Comparison of ENCODE assay signal across 14 cellular contexts in the genomic region with DNA sequence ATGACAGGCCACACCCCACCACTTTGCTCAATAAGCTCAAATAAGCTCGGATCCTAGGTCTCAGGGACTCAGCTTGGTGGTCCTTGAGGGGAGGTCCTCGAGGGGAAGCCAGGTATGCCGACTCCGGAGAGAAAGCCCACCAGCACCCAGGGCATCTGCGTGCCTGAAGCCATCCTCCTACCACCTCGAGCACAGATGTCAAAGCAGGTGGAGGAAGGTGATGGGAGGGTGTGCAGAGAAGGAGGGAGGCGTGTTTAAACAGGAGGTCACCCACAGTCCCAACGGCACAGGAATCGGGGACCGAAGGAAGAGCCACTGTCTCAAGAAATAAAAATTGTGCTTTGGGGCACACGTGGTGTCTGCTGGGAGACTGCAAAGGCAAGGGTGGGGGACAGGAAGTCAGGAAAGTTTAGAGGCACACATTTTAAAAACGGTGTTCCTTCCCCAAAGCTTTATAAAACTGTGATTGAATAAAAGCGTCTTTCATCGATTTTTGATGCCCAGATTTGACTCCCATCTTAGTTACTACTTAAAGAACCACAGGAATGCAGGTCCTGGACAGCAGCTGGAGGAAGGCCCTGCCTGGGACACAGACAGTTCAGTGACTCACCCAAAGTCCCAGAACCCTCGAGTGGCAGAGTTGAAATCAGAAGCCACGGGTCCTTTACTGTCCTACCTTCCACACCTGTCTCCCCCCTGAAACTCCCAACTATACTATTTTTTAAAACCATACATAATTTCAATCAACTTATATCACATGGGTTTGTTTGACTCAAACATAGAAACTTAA.
DNase-seq lines count a peak whose midpoint lies in the region; ATAC-seq, FAIRE-seq and TF ChIP-seq lines count a peak whose summit lies in the region.
"Had no signal": no experiment of that assay in that cellular context is flagged by ENCODE, and none has a peak within 500 bp of the region (broad histone marks: within the 10 kb centered on the region; RNA-seq: fewer than 3 reads in every experiment).

No MANE protein-coding gene starts in this region.

- TF ChIP-seq CTCF in right atrium auricular region (IDR thresholded peaks at IDR 0.05) (no peak), fibroblast of villous mesenchyme (IDR thresholded peaks at IDR 0.05; ENCODE audit: insufficient read depth, low read depth, low read length) (no peak), omental fat pad (IDR thresholded peaks at IDR 0.05) (no peak), sigmoid colon (IDR thresholded peaks at IDR 0.05) (no peak)

- intact Hi-C loops in Right ventricle myocardium inferior (cut with DNase I) (loop anchor here (2.0 kb wide), 1 partner anchor 215 kb away; no protein-coding TSS in a partner anchor), sigmoid colon (cut with DNase I) (loop anchor here (2.0 kb wide), 1 partner anchor 123 kb away; no protein-coding TSS in a partner anchor)
- intact Hi-C loops in activated T-helper 1 cell treated with anti-CD3 and anti-CD28 coated beads, Interleukin-12 subunit alpha, Interleukin-12 subunit beta, Interleukin-2, Interleukin-4 antibody, amounts not matched to agents 30 ng/mL and 10 ng/mL and 1 ng/mL, durations not matched to agents 14 hours and 24 hours and 36 hours (cut with micrococcal nuclease) = loop anchor here (2.0 kb wide), 1 partner anchor 215 kb away; no protein-coding TSS in a partner anchor

- 74 to 81% methylated on average over 16 of the region's 16 CpGs for WGBS in sigmoid colon, 2 donors

- no peak for TF ChIP-seq EP300 in sigmoid colon (IDR thresholded peaks at IDR 0.05)

- peaks cover 2 to 10% of the 10 kb centered on the region in 2 donors for H3K4me1 Mint-ChIP-seq in stimulated activated naive B cell treated with anti-CD40 and anti-IgM and Interleukin-4, amounts not matched to agents 10 μg/mL and 1 μg/mL and 100 μg/mL, for 72 hours
- H3K4me1 Mint-ChIP-seq in activated T-helper 1 cell treated with anti-CD3 and anti-CD28 coated beads, Interleukin-12 subunit alpha, Interleukin-12 subunit beta, Interleukin-2, Interleukin-4 antibody, amounts not matched to agents 30 ng/mL and 10 ng/mL and 1 ng/mL, durations not matched to agents 14 hours and 24 hours and 36 hours (ENCODE audit: low read depth) = peaks cover 7% of the 10 kb centered on the region

- H3K27me3 Mint-ChIP-seq in stimulated activated naive B cell treated with anti-CD40 and anti-IgM and Interleukin-4, amounts not matched to agents 10 μg/mL and 1 μg/mL and 100 μg/mL, for 72 hours = peaks cover 12 to 15% of the 10 kb centered on the region in 2 donors
- H3K27me3 Mint-ChIP-seq in activated T-helper 1 cell treated with anti-CD3 and anti-CD28 coated beads, Interleukin-12 subunit alpha, Interleukin-12 subunit beta, Interleukin-2, Interleukin-4 antibody, amounts not matched to agents 30 ng/mL and 10 ng/mL and 1 ng/mL, durations not matched to agents 14 hours and 24 hours and 36 hours (ENCODE audit: insufficient read depth) = peaks cover 6% of the 10 kb centered on the region

- DNase-seq in right atrium auricular region (ENCODE audit: low spot score) (peak; percentile 57), Right ventricle myocardium inferior (ENCODE audit: missing footprints) (no peak), RCC 7860 (ENCODE audit: low spot score) (peak; percentile 31), fibroblast of villous mesenchyme (ENCODE audit: low read depth) (peak; percentile 37), omental fat pad (ENCODE audit: low spot score) (no peak), sigmoid colon (no peak)
- no peak for DNase-seq in stimulated activated naive B cell treated with anti-CD40 and anti-IgM and Interleukin-4, amounts not matched to agents 10 μg/mL and 1 μg/mL and 100 μg/mL, for 72 hours
- no peak for DNase-seq in activated T-helper 1 cell treated with anti-CD3 and anti-CD28 coated beads, Interleukin-12 subunit alpha, Interleukin-12 subunit beta, Interleukin-2, Interleukin-4 antibody, amounts not matched to agents 30 ng/mL and 10 ng/mL and 1 ng/mL, durations not matched to agents 14 hours and 24 hours and 36 hours (ENCODE audit: low spot score)
- DNase-seq: GF-D8 had no signal

- H3K9me3 ChIP-seq in right atrium auricular region (peaks cover 0 to 4% of the 10 kb centered on the region in 2 donors), sigmoid colon (no peaks in the 10 kb centered on the region)
- H3K9me3 ChIP-seq: colonic mucosa had no signal

- H3K36me3 ChIP-seq in right atrium auricular region = no peaks in the 10 kb centered on the region
- H3K36me3 ChIP-seq in sigmoid colon = no peaks in the 10 kb centered on the region
- H3K36me3 ChIP-seq: colonic mucosa, heart right ventricle had no signal

- no peaks in the 10 kb centered on the region for H3K27me3 ChIP-seq in right atrium auricular region
- H3K27me3 ChIP-seq in sigmoid colon = no peaks in the 10 kb centered on the region
- H3K27me3 ChIP-seq: colonic mucosa had no signal

- no peak overlapping the region for H3K4me3 Mint-ChIP-seq in stimulated activated naive B cell treated with anti-CD40 and anti-IgM and Interleukin-4, amounts not matched to agents 10 μg/mL and 1 μg/mL and 100 μg/mL, for 72 hours
- no peak overlapping the region for H3K4me3 Mint-ChIP-seq in activated T-helper 1 cell treated with anti-CD3 and anti-CD28 coated beads, Interleukin-12 subunit alpha, Interleukin-12 subunit beta, Interleukin-2, Interleukin-4 antibody, amounts not matched to agents 30 ng/mL and 10 ng/mL and 1 ng/mL, durations not matched to agents 14 hours and 24 hours and 36 hours
- H3K4me3 Mint-ChIP-seq: stimulated activated naive CD8-positive, alpha-beta T cell treated with anti-CD3 and anti-CD28 coated beads, Interleukin-15, Interleukin-2, amounts not matched to agents 100 ng/mL and 50 ng/mL, for 24 hours had no signal

- H3K4me1 ChIP-seq in right atrium auricular region (no peaks in the 10 kb centered on the region), sigmoid colon (peaks cover 0 to 23% (median 8%) of the 10 kb centered on the region in 4 donors)
- H3K4me1 ChIP-seq: colonic mucosa, heart right ventricle had no signal

- TF ChIP-seq POLR2A in sigmoid colon (IDR thresholded peaks at IDR 0.05) = no peak

- ATAC-seq in Right ventricle myocardium inferior (no peak), omental fat pad (ENCODE audit: low FRiP score) (no peak)
- ATAC-seq in stimulated activated naive B cell treated with anti-CD40 and anti-IgM and Interleukin-4, amounts not matched to agents 10 μg/mL and 1 μg/mL and 100 μg/mL, for 72 hours (replicated peaks) = no peak

- H3K27ac Mint-ChIP-seq in stimulated activated naive B cell treated with anti-CD40 and anti-IgM and Interleukin-4, amounts not matched to agents 10 μg/mL and 1 μg/mL and 100 μg/mL, for 72 hours = peak overlapping the region; percentile 39
- H3K27ac Mint-ChIP-seq in activated T-helper 1 cell treated with anti-CD3 and anti-CD28 coated beads, Interleukin-12 subunit alpha, Interleukin-12 subunit beta, Interleukin-2, Interleukin-4 antibody, amounts not matched to agents 30 ng/mL and 10 ng/mL and 1 ng/mL, durations not matched to agents 14 hours and 24 hours and 36 hours = no peak overlapping the region
- H3K27ac Mint-ChIP-seq: stimulated activated naive CD8-positive, alpha-beta T cell treated with anti-CD3 and anti-CD28 coated beads, Interleukin-15, Interleukin-2, amounts not matched to agents 100 ng/mL and 50 ng/mL, for 24 hours had no signal

- H3K27ac ChIP-seq in right atrium auricular region (no peak overlapping the region), sigmoid colon (peak overlapping the region in 1 of 4 donors; percentile 51)
- H3K27ac ChIP-seq: colonic mucosa, heart right ventricle, HL-60 had no signal

- peak; percentile 30 for FAIRE-seq in RCC 7860 (lab: Jason Lieb, UNC)

- no peak overlapping the region for H3K4me3 ChIP-seq in right atrium auricular region
- no peak overlapping the region for H3K4me3 ChIP-seq in fibroblast of villous mesenchyme (ENCODE audit: low read depth, low read length)
- no peak overlapping the region for H3K4me3 ChIP-seq in sigmoid colon
- H3K4me3 ChIP-seq: colonic mucosa, heart right ventricle had no signal

- peaks cover 8 to 9% of the 10 kb centered on the region in 2 donors for H3K9me3 Mint-ChIP-seq in stimulated activated naive B cell treated with anti-CD40 and anti-IgM and Interleukin-4, amounts not matched to agents 10 μg/mL and 1 μg/mL and 100 μg/mL, for 72 hours
- no peaks in the 10 kb centered on the region for H3K9me3 Mint-ChIP-seq in activated T-helper 1 cell treated with anti-CD3 and anti-CD28 coated beads, Interleukin-12 subunit alpha, Interleukin-12 subunit beta, Interleukin-2, Interleukin-4 antibody, amounts not matched to agents 30 ng/mL and 10 ng/mL and 1 ng/mL, durations not matched to agents 14 hours and 24 hours and 36 hours
- H3K9me3 Mint-ChIP-seq: stimulated activated naive CD8-positive, alpha-beta T cell treated with anti-CD3 and anti-CD28 coated beads, Interleukin-15, Interleukin-2, amounts not matched to agents 100 ng/mL and 50 ng/mL, for 24 hours had no signal

- H3K36me3 Mint-ChIP-seq in stimulated activated naive B cell treated with anti-CD40 and anti-IgM and Interleukin-4, amounts not matched to agents 10 μg/mL and 1 μg/mL and 100 μg/mL, for 72 hours = peaks cover 0 to 3% of the 10 kb centered on the region in 2 donors
- H3K36me3 Mint-ChIP-seq in activated T-helper 1 cell treated with anti-CD3 and anti-CD28 coated beads, Interleukin-12 subunit alpha, Interleukin-12 subunit beta, Interleukin-2, Interleukin-4 antibody, amounts not matched to agents 30 ng/mL and 10 ng/mL and 1 ng/mL, durations not matched to agents 14 hours and 24 hours and 36 hours (ENCODE audit: low read depth) = no peaks in the 10 kb centered on the region
- H3K36me3 Mint-ChIP-seq: CD8-positive, alpha-beta T cell had no signal

Comparison
In these comparisons a context has a peak if more than half of its experiments do, and no peak if none do; other contexts are left out.
1. DNase-seq: peak in right atrium auricular region (single experiment), RCC 7860 (single experiment) and fibroblast of villous mesenchyme (single experiment); none in Right ventricle myocardium inferior (single experiment), stimulated activated naive B cell treated with anti-CD40 and anti-IgM and Interleukin-4, amounts not matched to agents 10 μg/mL and 1 μg/mL and 100 μg/mL, for 72 hours (single experiment), omental fat pad (single experiment), activated T-helper 1 cell treated with anti-CD3 and anti-CD28 coated beads, Interleukin-12 subunit alpha, Interleukin-12 subunit beta, Interleukin-2, Interleukin-4 antibody, amounts not matched to agents 30 ng/mL and 10 ng/mL and 1 ng/mL, durations not matched to agents 14 hours and 24 hours and 36 hours (single experiment) and sigmoid colon (single experiment).